20 cellular contexts compared by ENCODE assay signal in genomic region chr11:105371311-105371710, GRCh38.
DNase-seq lines count a peak whose midpoint lies in the region; ATAC-seq and TF ChIP-seq lines count a peak whose summit lies in the region.
"Had no signal": no experiment of that assay in that cellular context is flagged by ENCODE, and none has a peak within 500 bp of the region (broad histone marks: within the 10 kb centered on the region; RNA-seq: fewer than 3 reads in every experiment).

No MANE protein-coding gene starts in this region.

- H3K4me3 ChIP-seq in GM23248 (no peak overlapping the region), mesenchymal stem cell (ENCODE audit: insufficient read depth in 1 of 2, low read depth in 1 of 2, low read length in 2 of 2) (no peak overlapping the region), A673 (ENCODE audit: low read depth, low read length, poor library complexity, severe bottlenecking) (no peak overlapping the region)
- H3K4me3 ChIP-seq: BLaER1 treated with 17β-estradiol and CSF1 and Interleukin-3, amounts not matched to agents 10 nM and 100 nM; GM12878 had no signal

- no peak overlapping the region for H3K27ac ChIP-seq in GM23248
- no peak overlapping the region for H3K27ac ChIP-seq in mesenchymal stem cell (ENCODE audit: low read length, poor library complexity, severe bottlenecking)
- no peak overlapping the region for H3K27ac ChIP-seq in A673 (ENCODE audit: low read depth, low read length, poor library complexity, severe bottlenecking)
- H3K27ac ChIP-seq: BLaER1 treated with 17β-estradiol and CSF1 and Interleukin-3, amounts not matched to agents 10 nM and 100 nM; HL-60 had no signal

- WGBS in GM23248 (ENCODE audit: low coverage in 1 of 2, low lambda C conversion rate in 2 of 2, missing lambda C conversion rate in 2 of 2), 2 experiments: 48 to 61% methylated on average over 4 of the region's 4 CpGs
- WGBS in mesenchymal stem cell: 14% methylated on average over 4 of the region's 4 CpGs

- H3K27me3 Mint-ChIP-seq in natural killer cell treated with Interleukin-12 subunit alpha and Interleukin-12 subunit beta and Interleukin-15 and Interleukin-18, amount 100 ng/mL, for 72 hours: no peaks in the 10 kb centered on the region
- H3K27me3 Mint-ChIP-seq: B cell had no signal

- no peaks in the 10 kb centered on the region for H3K36me3 ChIP-seq in GM23248 (ENCODE audit: low read depth)
- H3K36me3 ChIP-seq in mesenchymal stem cell (ENCODE audit: control insufficient read depth in 1 of 2, insufficient read depth in 2 of 2, low read depth in 1 of 2, low read length in 2 of 2): no peaks in the 10 kb centered on the region
- H3K36me3 ChIP-seq in A673 (ENCODE audit: insufficient read depth, low read length, poor library complexity, severe bottlenecking): no peaks in the 10 kb centered on the region
- H3K36me3 ChIP-seq: BLaER1 treated with 17β-estradiol and CSF1 and Interleukin-3, amounts not matched to agents 10 nM and 100 nM had no signal

- H3K4me2 ChIP-seq in GM23248 (ENCODE audit: unreplicated experiment) (no peak overlapping the region), mesenchymal stem cell (ENCODE audit: low read length, poor library complexity, severe bottlenecking) (no peak overlapping the region)
- H3K4me2 ChIP-seq: BLaER1 treated with 17β-estradiol and CSF1 and Interleukin-3, amounts not matched to agents 10 nM and 100 nM had no signal

- BruUV-seq in A673 (replicated peaks; lab: Mats Ljungman, UMichigan): no TSS peak

- H3K4me1 ChIP-seq in GM23248 (ENCODE audit: insufficient read depth) (no peaks in the 10 kb centered on the region), mesenchymal stem cell (ENCODE audit: control insufficient read depth, insufficient read depth, low read depth, low read length) (no peaks in the 10 kb centered on the region), A673 (ENCODE audit: insufficient read depth, low read length, poor library complexity, severe bottlenecking) (no peaks in the 10 kb centered on the region)
- H3K4me1 ChIP-seq: BLaER1 treated with 17β-estradiol and CSF1 and Interleukin-3, amounts not matched to agents 10 nM and 100 nM had no signal

- no peaks in the 10 kb centered on the region for H3K79me2 ChIP-seq in GM23248 (ENCODE audit: insufficient read depth)

- H2AFZ ChIP-seq in GM23248: peak overlapping the region; percentile 9; the same call in 1 of the 2 replicates
- no peak overlapping the region for H2AFZ ChIP-seq in mesenchymal stem cell (ENCODE audit: low read depth, low read length)

- peaks cover 5% of the 10 kb centered on the region for H3K9me3 Mint-ChIP-seq in natural killer cell treated with Interleukin-12 subunit alpha and Interleukin-12 subunit beta and Interleukin-15 and Interleukin-18, amount 100 ng/mL, for 72 hours

- intact Hi-C loops in A673 (cut with micrococcal nuclease; ENCODE audit: unreplicated experiment): no loop called here

- H3K27me3 ChIP-seq in GM23248 (replicated peaks; ENCODE audit: insufficient read depth) (no peaks in the 10 kb centered on the region), mesenchymal stem cell (ENCODE audit: control insufficient read depth in 1 of 2, insufficient read depth in 1 of 2, low read length in 2 of 2) (no peaks in the 10 kb centered on the region), A673 (replicated peaks; ENCODE audit: insufficient read depth, low read depth, low read length, poor library complexity) (peaks cover 62% of the 10 kb centered on the region)
- H3K27me3 ChIP-seq: BLaER1 treated with 17β-estradiol and CSF1 and Interleukin-3, amounts not matched to agents 10 nM and 100 nM had no signal

- POLR2A ChIA-PET in A673 (lab: Charles Lee; ENCODE audit: low non-redundant PET): no interaction called here

- H2BK15ac ChIP-seq in mesenchymal stem cell (ENCODE audit: low read depth, poor library complexity, severe bottlenecking): no peak overlapping the region

- no peak overlapping the region for H4K91ac ChIP-seq in mesenchymal stem cell (ENCODE audit: low read length)

- TF ChIP-seq CTCF in A673 (conservative IDR thresholded peaks at IDR 0.05; ENCODE audit: low read depth, low read length): no peak

- no peak overlapping the region for H2BK120ac ChIP-seq in mesenchymal stem cell (ENCODE audit: low read depth, low read length)

- no peak overlapping the region for H3K18ac ChIP-seq in mesenchymal stem cell (ENCODE audit: low read depth in 1 of 2, low read length in 2 of 2)

- no peaks in the 10 kb centered on the region for H3K9me3 ChIP-seq in GM23248 (ENCODE audit: low read depth)
- peaks cover 9% of the 10 kb centered on the region for H3K9me3 ChIP-seq in mesenchymal stem cell (ENCODE audit: control insufficient read depth, low read length)
- H3K9me3 ChIP-seq in A673 (ENCODE audit: low read depth, low read length, poor library complexity, severe bottlenecking): peaks cover 2% of the 10 kb centered on the region

- H3K23ac ChIP-seq in mesenchymal stem cell (ENCODE audit: low read length in 2 of 2): no peak overlapping the region

- H2AK5ac ChIP-seq in mesenchymal stem cell (ENCODE audit: low read length, severe bottlenecking): no peak overlapping the region

- no peak for DNase-seq in GM23248
- peak; percentile 55 for DNase-seq in amniotic epithelial cell (ENCODE audit: low read depth)
- DNase-seq in mesenchymal stem cell: peak; percentile 16
- DNase-seq in natural killer cell treated with Interleukin-12 subunit alpha and Interleukin-12 subunit beta and Interleukin-15 and Interleukin-18, amount 100 ng/mL, for 72 hours (ENCODE audit: low spot score): no peak
- no peak for DNase-seq in HPDE6-E6E7 (ENCODE audit: extremely low spot score)
- DNase-seq in A673 (ENCODE audit: low spot score): no peak
- DNase-seq: 8988T; Calu3; CD8-positive, alpha-beta T cell; DMS79 treated with DMSO at 0.1 percent for 48 hours; GOT3; H7; HFFc6; IMR-90 had no signal

- H3F3A ChIP-seq in GM23248 (ENCODE audit: insufficient read depth): no peaks in the 10 kb centered on the region

- no peak overlapping the region for H3K4ac ChIP-seq in mesenchymal stem cell (ENCODE audit: low read depth in 1 of 2, low read length in 2 of 2)

- H3K79me1 ChIP-seq in mesenchymal stem cell (replicated peaks; ENCODE audit: low read length, poor library complexity, severe bottlenecking): no peaks in the 10 kb centered on the region

- H3K14ac ChIP-seq in mesenchymal stem cell (ENCODE audit: low read length in 2 of 2): no peak overlapping the region

- H2BK5ac ChIP-seq in mesenchymal stem cell (ENCODE audit: low read depth, low read length, poor library complexity, severe bottlenecking): no peak overlapping the region

- H3K4me3 Mint-ChIP-seq in natural killer cell treated with Interleukin-12 subunit alpha and Interleukin-12 subunit beta and Interleukin-15 and Interleukin-18, amount 100 ng/mL, for 72 hours: no peak overlapping the region
- H3K4me3 Mint-ChIP-seq: B cell; CD8-positive, alpha-beta T cell; HFFc6 had no signal

- H3K27ac Mint-ChIP-seq in natural killer cell treated with Interleukin-12 subunit alpha and Interleukin-12 subunit beta and Interleukin-15 and Interleukin-18, amount 100 ng/mL, for 72 hours: no peak overlapping the region
- H3K27ac Mint-ChIP-seq: B cell; CD8-positive, alpha-beta T cell; HFFc6 had no signal

- H3K9me2 ChIP-seq in GM23248 (ENCODE audit: insufficient read depth): no peaks in the 10 kb centered on the region; the same call in 1 of the 2 replicates

- H3K9ac ChIP-seq in GM23248 (no peak overlapping the region), mesenchymal stem cell (ENCODE audit: low read length) (no peak overlapping the region)
- H3K9ac ChIP-seq: BLaER1 treated with 17β-estradiol and CSF1 and Interleukin-3, amounts not matched to agents 10 nM and 100 nM had no signal

- CTCF ChIA-PET in A673 (lab: Charles Lee): no interaction called here

- H2BK12ac ChIP-seq in mesenchymal stem cell (ENCODE audit: low read length in 2 of 2): no peak overlapping the region

- no peaks in the 10 kb centered on the region for H4K20me1 ChIP-seq in GM23248 (ENCODE audit: insufficient read depth)
- H4K20me1 ChIP-seq: BLaER1 treated with 17β-estradiol and CSF1 and Interleukin-3, amounts not matched to agents 10 nM and 100 nM had no signal

- H4K8ac ChIP-seq in mesenchymal stem cell (ENCODE audit: low read length): no peak overlapping the region

- H3K36me3 Mint-ChIP-seq in natural killer cell treated with Interleukin-12 subunit alpha and Interleukin-12 subunit beta and Interleukin-15 and Interleukin-18, amount 100 ng/mL, for 72 hours: no peaks in the 10 kb centered on the region
- H3K36me3 Mint-ChIP-seq: CD8-positive, alpha-beta T cell had no signal

- no peak for ATAC-seq in natural killer cell treated with Interleukin-12 subunit alpha and Interleukin-12 subunit beta and Interleukin-15 and Interleukin-18, amount 100 ng/mL, for 72 hours
- ATAC-seq in GM18498 (IDR thresholded peaks at IDR 0.05; ENCODE audit: unreplicated experiment): no peak
- ATAC-seq: CD8-positive, alpha-beta T cell; GM12878; HCT116 had no signal

- H3K4me1 Mint-ChIP-seq in natural killer cell treated with Interleukin-12 subunit alpha and Interleukin-12 subunit beta and Interleukin-15 and Interleukin-18, amount 100 ng/mL, for 72 hours (ENCODE audit: low read depth in 2 of 2): no peaks in the 10 kb centered on the region
- H3K4me1 Mint-ChIP-seq: B cell had no signal

- in situ Hi-C loops in GM23248 (cut with MboI): no loop called here

Comparison
In these comparisons a context has a peak if more than half of its experiments do, and no peak if none do; other contexts are left out.
1. DNase-seq: peak in amniotic epithelial cell (single experiment) and mesenchymal stem cell (single experiment); none in GM23248 (single experiment), natural killer cell treated with Interleukin-12 subunit alpha and Interleukin-12 subunit beta and Interleukin-15 and Interleukin-18, amount 100 ng/mL, for 72 hours (single experiment), HPDE6-E6E7 (single experiment) and A673 (single experiment).